ENCODE assay signal across 1 cellular context in genomic region chr1:99587008-99587407, GRCh38.
TF ChIP-seq lines count a peak whose summit lies in the region.

No MANE protein-coding gene starts in this region.

TF ChIP-seq in K562, 482 proteins besides CTCF, POLR2A, EP300 and RAD21 (continued from another document):
- TF ChIP-seq, protein P1, sequence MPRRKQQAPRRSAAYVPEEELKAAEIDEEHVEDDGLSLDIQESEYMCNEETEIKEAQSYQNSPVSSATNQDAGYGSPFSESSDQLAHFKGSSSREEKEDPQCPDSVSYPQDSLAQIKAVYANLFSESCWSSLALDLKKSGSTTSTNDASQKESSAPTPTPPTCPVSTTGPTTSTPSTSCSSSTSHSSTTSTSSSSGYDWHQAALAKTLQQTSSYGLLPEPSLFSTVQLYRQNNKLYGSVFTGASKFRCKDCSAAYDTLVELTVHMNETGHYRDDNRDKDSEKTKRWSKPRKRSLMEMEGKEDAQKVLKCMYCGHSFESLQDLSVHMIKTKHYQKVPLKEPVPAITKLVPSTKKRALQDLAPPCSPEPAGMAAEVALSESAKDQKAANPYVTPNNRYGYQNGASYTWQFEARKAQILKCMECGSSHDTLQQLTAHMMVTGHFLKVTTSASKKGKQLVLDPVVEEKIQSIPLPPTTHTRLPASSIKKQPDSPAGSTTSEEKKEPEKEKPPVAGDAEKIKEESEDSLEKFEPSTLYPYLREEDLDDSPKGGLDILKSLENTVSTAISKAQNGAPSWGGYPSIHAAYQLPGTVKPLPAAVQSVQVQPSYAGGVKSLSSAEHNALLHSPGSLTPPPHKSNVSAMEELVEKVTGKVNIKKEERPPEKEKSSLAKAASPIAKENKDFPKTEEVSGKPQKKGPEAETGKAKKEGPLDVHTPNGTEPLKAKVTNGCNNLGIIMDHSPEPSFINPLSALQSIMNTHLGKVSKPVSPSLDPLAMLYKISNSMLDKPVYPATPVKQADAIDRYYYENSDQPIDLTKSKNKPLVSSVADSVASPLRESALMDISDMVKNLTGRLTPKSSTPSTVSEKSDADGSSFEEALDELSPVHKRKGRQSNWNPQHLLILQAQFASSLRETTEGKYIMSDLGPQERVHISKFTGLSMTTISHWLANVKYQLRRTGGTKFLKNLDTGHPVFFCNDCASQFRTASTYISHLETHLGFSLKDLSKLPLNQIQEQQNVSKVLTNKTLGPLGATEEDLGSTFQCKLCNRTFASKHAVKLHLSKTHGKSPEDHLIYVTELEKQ (CRISPR knock-in tag; IDR thresholded peaks at IDR 0.05): peak; percentile 83
- TF ChIP-seq, protein P2, sequence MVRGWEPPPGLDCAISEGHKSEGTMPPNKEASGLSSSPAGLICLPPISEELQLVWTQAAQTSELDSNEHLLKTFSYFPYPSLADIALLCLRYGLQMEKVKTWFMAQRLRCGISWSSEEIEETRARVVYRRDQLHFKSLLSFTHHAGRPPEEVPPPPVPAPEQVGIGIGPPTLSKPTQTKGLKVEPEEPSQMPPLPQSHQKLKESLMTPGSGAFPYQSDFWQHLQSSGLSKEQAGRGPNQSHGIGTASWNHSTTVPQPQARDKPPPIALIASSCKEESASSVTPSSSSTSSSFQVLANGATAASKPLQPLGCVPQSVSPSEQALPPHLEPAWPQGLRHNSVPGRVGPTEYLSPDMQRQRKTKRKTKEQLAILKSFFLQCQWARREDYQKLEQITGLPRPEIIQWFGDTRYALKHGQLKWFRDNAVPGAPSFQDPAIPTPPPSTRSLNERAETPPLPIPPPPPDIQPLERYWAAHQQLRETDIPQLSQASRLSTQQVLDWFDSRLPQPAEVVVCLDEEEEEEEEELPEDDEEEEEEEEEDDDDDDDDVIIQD (CRISPR knock-in tag; IDR thresholded peaks at IDR 0.05): peak; percentile 77; the same call in 1 of the 2 replicates
- TF ChIP-seq ZC3H11A (IDR thresholded peaks at IDR 0.05; ENCODE audit: low read depth, low read length) (no peak), CREB3 (tag; conservative IDR thresholded peaks at IDR 0.05; ENCODE audit: low read depth) (peak; percentile 86), ZNF197 (CRISPR knock-in tag; IDR thresholded peaks at IDR 0.05; ENCODE audit: low read depth) (peak; percentile 61; the same call in 1 of the 2 replicates), TCFL5 (CRISPR knock-in tag; conservative IDR thresholded peaks at IDR 0.05) (0 out of 2 replicates have a peak, but pooled peaks have one; percentile 35), PYGO2 (tag; IDR thresholded peaks at IDR 0.05) (peak; percentile 83)
